Comparison of ENCODE assay signal across 8 cellular contexts in genomic region chr17:38349097-38349904, GRCh38. TPM values are rescaled to one million over a fixed set of nuclear protein-coding genes. Genes with fewer than 3 reads are reported as not detected.
DNase-seq lines count a peak whose midpoint lies in the region; ATAC-seq and TF ChIP-seq lines count a peak whose summit lies in the region.

No MANE protein-coding gene starts in this region.

- no peaks in the 10 kb centered on the region for H3K27me3 ChIP-seq in AG04450 (ENCODE audit: control insufficient read depth, insufficient read depth, low read length)
- no peaks in the 10 kb centered on the region for H3K27me3 ChIP-seq in HAP-1 (ENCODE audit: low read depth)

- H3K4me1 ChIP-seq in HAP-1: peaks cover 23% of the 10 kb centered on the region

- TF ChIP-seq CTCF in AG04450 (IDR thresholded peaks at IDR 0.05; ENCODE audit: low read depth, low read length): peak; percentile 99

- ATAC-seq in GM19452 (IDR thresholded peaks at IDR 0.05; ENCODE audit: unreplicated experiment): no peak

- H3K27ac ChIP-seq in AG04450 (ENCODE audit: low read depth, low read length) (no peak overlapping the region), caudate nucleus (ENCODE audit: low read depth, low read length) (no peak overlapping the region)

- in situ Hi-C loops in HAP-1 (cut with MboI; ENCODE audit: low sequenced_read_pairs): loop anchor here (5.0 to 10.0 kb wide), 2 partner anchors 63 to 136 kb away; no protein-coding TSS in a partner anchor

- H3K4me3 ChIP-seq in AG04450 (ENCODE audit: low read depth, low read length) (no peak overlapping the region), HAP-1 (no peak overlapping the region)

- peak; percentile 55 for DNase-seq in AG04450 (ENCODE audit: low read depth, low spot score)
- peak; percentile 70 to 92 for DNase-seq in HAP-1 (ENCODE audit: low spot score in 2 of 2)
- peak; percentile 81 to 84 for DNase-seq in NCI-H446 (lab: John Stamatoyannopoulos, UW)
- peak; percentile 60 to 73 (median 63) for DNase-seq in activated CD4-positive, CD25-positive, alpha-beta regulatory T cell (lab: John Stamatoyannopoulos, UW)
- DNase-seq in caudate nucleus (lab: John Stamatoyannopoulos, UW): peak in 58 of 61 donors; percentile 17 to 87 (median 64)
- DNase-seq in kidney tubule cell (ENCODE audit: low spot score): peak; percentile 80
- peak; percentile 76 for DNase-seq in stimulated activated CD4-positive, alpha-beta T cell treated with anti-CD3 and anti-CD28 coated beads, Interleukin-2, amount 100 ng/mL, for 4 hours (ENCODE audit: low read depth)

- POLR2A ChIA-PET in AG04450 (lab: Yijun Ruan, JAX): interaction anchor here (1.0 kb wide), 1 partner anchor 65 kb away, joined by 12 read pairs; no protein-coding TSS in a partner anchor

- H3K9me3 ChIP-seq in AG04450 (ENCODE audit: control insufficient read depth, insufficient read depth, low read length) (no peaks in the 10 kb centered on the region; the same call in 1 of the 2 replicates), HAP-1 (no peaks in the 10 kb centered on the region)

- no peaks in the 10 kb centered on the region; the same call in 1 of the 2 replicates for H3K36me3 ChIP-seq in HAP-1 (replicated peaks)

- CTCF ChIA-PET in AG04450 (lab: Charles Lee): interaction anchor here (0.5 to 3.9 kb wide), 41 partner anchors 10 to 739 kb away, joined by 3 to 179 read pairs (median 5); no protein-coding TSS in a partner anchor

RNA-seq across cellular contexts. Expression of gene SOCS7, which starts 2.3 kb away (rescaled TPM):
- 5.8 and 6.5 TPM in 2 replicates for polyA plus RNA-seq in AG04450 (2011; rRNA removed)
- 20.5 and 20.6 TPM in 2 replicates for polyA minus RNA-seq in AG04450 (2011; rRNA and poly(A)+ RNA removed)

RNA-seq across cellular contexts. Expression of gene GPR179, which starts 5.5 kb away (rescaled TPM):
- polyA plus RNA-seq in AG04450 (2011; rRNA removed): not detected in 2 replicates
- polyA minus RNA-seq in AG04450 (2011; rRNA and poly(A)+ RNA removed): 0.05 TPM in 1 of 2 replicates, not detected in the other

RNA-seq across cellular contexts. Expression of gene MRPL45, which starts 52.3 kb away (rescaled TPM):
- polyA plus RNA-seq in AG04450 (2011; rRNA removed): 78.1 and 86.0 TPM in 2 replicates
- polyA minus RNA-seq in AG04450 (2011; rRNA and poly(A)+ RNA removed): 37.4 and 39.3 TPM in 2 replicates
